In genomic region chr18:77045682-77046081, GRCh38 we compare ENCODE assay signal across 12 cellular contexts.
"Had no signal": no experiment of that assay in that cellular context is flagged by ENCODE, and none has a peak within 500 bp of the region (broad histone marks: within the 10 kb centered on the region; RNA-seq: fewer than 3 reads in every experiment).

No MANE protein-coding gene starts in this region.

- H3K27me3 Mint-ChIP-seq: activated CD8-positive, alpha-beta memory T cell treated with anti-CD3 and anti-CD28 coated beads, Interleukin-2, amount 10 ng/mL, durations not matched to agents 7 days and 5 days; activated naive CD8-positive, alpha-beta T cell; activated T-cell treated with anti-CD3 and anti-CD28 coated beads, Interleukin-2, amount 50 U/mL, for 24 hours; stimulated activated naive CD8-positive, alpha-beta T cell treated with anti-CD3 and anti-CD28 coated beads, Interleukin-15, amount 100 ng/mL, for 72 hours had no signal

- ATAC-seq: activated CD8-positive, alpha-beta memory T cell treated with anti-CD3 and anti-CD28 coated beads, Interleukin-2, amount 10 ng/mL, durations not matched to agents 7 days and 5 days; left lobe of liver; stimulated activated naive CD8-positive, alpha-beta T cell treated with anti-CD3 and anti-CD28 coated beads, Interleukin-15, amount 100 ng/mL, for 72 hours had no signal

- H3K4me3 Mint-ChIP-seq: activated CD8-positive, alpha-beta memory T cell treated with anti-CD3 and anti-CD28 coated beads, Interleukin-2, amount 10 ng/mL, durations not matched to agents 7 days and 5 days; activated naive CD8-positive, alpha-beta T cell; activated T-cell treated with anti-CD3 and anti-CD28 coated beads, Interleukin-2, amount 50 U/mL, for 24 hours; nephron progenitor cell; stimulated activated naive CD8-positive, alpha-beta T cell treated with anti-CD3 and anti-CD28 coated beads, Interleukin-15, amount 100 ng/mL, for 72 hours had no signal

- H3K9me3 Mint-ChIP-seq: activated T-cell treated with anti-CD3 and anti-CD28 coated beads, Interleukin-2, amount 50 U/mL, for 24 hours; stimulated activated naive CD8-positive, alpha-beta T cell treated with anti-CD3 and anti-CD28 coated beads, Interleukin-15, amount 100 ng/mL, for 72 hours had no signal

- DNase-seq: activated CD8-positive, alpha-beta memory T cell treated with anti-CD3 and anti-CD28 coated beads, Interleukin-2, amount 10 ng/mL, durations not matched to agents 7 days and 5 days; activated gamma-delta T cell; activated T-cell treated with anti-CD3 and anti-CD28 coated beads, Interleukin-2, amount 50 U/mL, for 24 hours; anterior cingulate cortex; nephron progenitor cell; stimulated activated CD4-positive, alpha-beta T cell treated with anti-CD3 and anti-CD28 coated beads, Interleukin-12 subunit alpha, Interleukin-12 subunit beta, amount 100 ng/mL, for 4 hours; stimulated activated naive CD8-positive, alpha-beta T cell treated with anti-CD3 and anti-CD28 coated beads, Interleukin-15, amount 100 ng/mL, for 72 hours; T-helper 2 cell; thyroid gland had no signal

- H3K27ac ChIP-seq: vagina had no signal

- H3K27ac Mint-ChIP-seq: activated CD8-positive, alpha-beta memory T cell treated with anti-CD3 and anti-CD28 coated beads, Interleukin-2, amount 10 ng/mL, durations not matched to agents 7 days and 5 days; stimulated activated naive CD8-positive, alpha-beta T cell treated with anti-CD3 and anti-CD28 coated beads, Interleukin-15, amount 100 ng/mL, for 72 hours had no signal
